In the genomic region with DNA sequence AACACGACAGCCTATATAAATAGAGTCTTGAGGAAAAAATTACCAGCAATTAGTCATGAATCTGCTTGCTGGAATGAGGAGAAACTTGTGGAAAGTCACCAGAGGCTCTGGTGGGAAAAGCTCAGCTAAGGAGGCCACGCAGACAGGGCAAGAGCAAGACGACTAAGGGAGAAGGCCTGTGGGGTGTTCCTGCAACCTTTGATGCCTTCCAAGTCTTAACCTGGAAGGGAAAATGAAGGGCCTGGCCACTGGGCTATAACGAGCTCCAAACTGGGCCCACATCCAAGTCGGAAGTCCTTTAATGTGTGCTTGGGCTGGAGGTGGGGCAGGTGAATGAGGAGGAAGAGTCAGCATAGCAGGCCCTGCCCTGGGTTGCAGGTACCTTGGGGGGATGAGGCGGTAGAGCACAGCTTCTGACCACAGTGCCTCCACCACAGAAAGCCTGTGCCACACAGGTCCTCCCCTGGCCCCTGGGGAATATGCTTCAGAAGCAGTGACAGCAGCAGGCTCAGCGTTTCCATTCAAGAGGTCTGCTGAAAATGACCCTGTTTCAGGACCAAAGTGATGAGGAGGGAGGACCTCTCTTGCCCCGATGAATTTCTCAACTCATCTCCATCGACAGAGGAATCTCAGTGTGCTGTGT, we compare ENCODE assay signal across 12 cellular contexts.
A peak's percentile ranks its signal among the peaks of the same experiment; 100 is the strongest.
DNase-seq lines count a peak whose midpoint lies in the region; ATAC-seq, FAIRE-seq and TF ChIP-seq lines count a peak whose summit lies in the region.
"Had no signal": no experiment of that assay in that cellular context is flagged by ENCODE, and none has a peak within 500 bp of the region (broad histone marks: within the 10 kb centered on the region; RNA-seq: fewer than 3 reads in every experiment).

No MANE protein-coding gene starts in this region.

- DNase-seq in DND-41 = peak; percentile 21
- DNase-seq in NCI-H1092 treated with DMSO at 0.1 percent for 48 hours (lab: John Stamatoyannopoulos, UW) = peak; percentile 68
- no peak for DNase-seq in GM12878 (ENCODE audit: low read depth, low spot score)
- DNase-seq in prostate gland (ENCODE audit: low spot score) = peak; percentile 47
- no peak for DNase-seq in H54 (ENCODE audit: insufficient read length, low spot score)
- DNase-seq in GM10248 (ENCODE audit: extremely low spot score) = no peak
- DNase-seq in HPDE6-E6E7 (ENCODE audit: extremely low spot score) = no peak
- no peak for DNase-seq in SIG-M5 treated with dmso at 0.1 percent for 504 hours (lab: John Stamatoyannopoulos, UW; ENCODE audit: unreplicated experiment)
- DNase-seq: activated CD4-positive, alpha-beta memory T cell treated with anti-CD3 and anti-CD28 coated beads for 36 hours; NCI-H2227 treated with DMSO at 0.1 percent for 48 hours; testis had no signal

- in situ Hi-C loops in GM12878 (cut with MboI) = no loop called here

- TF ChIP-seq CTCF in DND-41 (IDR thresholded peaks at IDR 0.05; ENCODE audit: borderline replicate concordance, extremely low read depth, low read length, poor library complexity, severe bottlenecking) = no peak
- no peak for TF ChIP-seq CTCF in GM12878 (IDR thresholded peaks at IDR 0.05 in 2 of 3, conservative IDR thresholded peaks at IDR 0.05 in 1 of 3; ENCODE audit: control insufficient read depth in 2 of 3, extremely low read depth in 1 of 3, insufficient read depth in 1 of 3, low read depth in 3 of 3, low read length in 3 of 3)
- TF ChIP-seq CTCF in prostate gland (IDR thresholded peaks at IDR 0.05) = no peak
- TF ChIP-seq CTCF in GM10248 (IDR thresholded peaks at IDR 0.05; ENCODE audit: control extremely low read depth, extremely low read depth, low read depth, missing control alignments) = no peak

- TF ChIP-seq EP300 in GM12878 (IDR thresholded peaks at IDR 0.05; ENCODE audit: borderline replicate concordance in 1 of 2, control insufficient read depth in 1 of 2, low read depth in 2 of 2, low read length in 2 of 2) = no peak

- POLR2A ChIA-PET in GM12878 (lab: Charles Lee) = no interaction called here
- POLR2A ChIA-PET in GM10248 (lab: Yijun Ruan, JAX) = no interaction called here

- H3K27me3 ChIP-seq in DND-41 (ENCODE audit: insufficient read depth, low read length, poor library complexity) (no peaks in the 10 kb centered on the region), GM12878 (replicated peaks in 1 of 2; ENCODE audit: control insufficient read depth in 2 of 2, insufficient read depth in 2 of 2, low read length in 1 of 2) (no peaks in the 10 kb centered on the region), prostate gland (replicated peaks; ENCODE audit: insufficient read depth) (no peaks in the 10 kb centered on the region)
- H3K27me3 ChIP-seq: heart right ventricle, testis had no signal

- no peak for FAIRE-seq in GM12878 (lab: Jason Lieb, UNC)
- FAIRE-seq in H54 (lab: Jason Lieb, UNC) = no peak

- ATAC-seq in DND-41 (ENCODE audit: insufficient read depth, low read depth) = peak; percentile 62
- ATAC-seq in GM12878 = peak; percentile 22; the same call in 1 of the 3 replicates

- 84% methylated on average over 9 of the region's 9 CpGs for WGBS in GM12878 (ENCODE audit: insufficient coverage, insufficient replicate concordance, low lambda C conversion rate, missing lambda C conversion rate)
- WGBS in prostate gland = 68% methylated on average over 9 of the region's 9 CpGs

- no peak for TF ChIP-seq POLR2A in GM12878 (IDR thresholded peaks at IDR 0.05; ENCODE audit: low read depth, low read length)
- no peak for TF ChIP-seq POLR2A in prostate gland (IDR thresholded peaks at IDR 0.05)
- no peak for TF ChIP-seq POLR2A in H54 (IDR thresholded peaks at IDR 0.05; ENCODE audit: low read depth, low read length)

- H3K4me2 ChIP-seq in DND-41 (ENCODE audit: insufficient read depth, low read length) (no peak overlapping the region), GM12878 (ENCODE audit: control insufficient read depth, insufficient read depth) (no peak overlapping the region)

- H4K20me1 ChIP-seq in DND-41 (ENCODE audit: insufficient read depth, low read length) = no peaks in the 10 kb centered on the region
- no peaks in the 10 kb centered on the region for H4K20me1 ChIP-seq in GM12878 (ENCODE audit: control insufficient read depth, insufficient read depth)

- BruUV-seq in GM12878 (replicated peaks; lab: Mats Ljungman, UMichigan) = no TSS peak

- intact Hi-C loops in GM12878 (cut with micrococcal nuclease; ENCODE audit: unreplicated experiment) (no loop called here), prostate gland (cut with DNase I) (no loop called here)

- TF ChIP-seq RAD21 in GM12878 (IDR thresholded peaks at IDR 0.05; ENCODE audit: insufficient read depth, low read depth, low read length) = no peak

- H3K4me3 ChIP-seq in DND-41 (ENCODE audit: low read depth in 1 of 2, low read length in 2 of 2) (no peak overlapping the region), GM12878 (no peak overlapping the region), prostate gland (no peak overlapping the region)
- H3K4me3 ChIP-seq: heart right ventricle, testis had no signal

- CTCF ChIA-PET in GM12878 (lab: Yijun Ruan, JAX) = no interaction called here
- CTCF ChIA-PET in GM10248 (lab: Yijun Ruan, JAX) = interaction anchor here (1.3 to 2.4 kb wide), 2 partner anchors 13 to 112 kb away, joined by 3 to 8 read pairs; no protein-coding TSS in a partner anchor

- H3K4me1 ChIP-seq in DND-41 (ENCODE audit: insufficient read depth, low read length) (no peaks in the 10 kb centered on the region), GM12878 (ENCODE audit: control insufficient read depth, insufficient read depth, low read length) (no peaks in the 10 kb centered on the region), prostate gland (replicated peaks) (peaks cover 3% of the 10 kb centered on the region)

- H3K27ac ChIP-seq in DND-41 (ENCODE audit: low read length) (no peak overlapping the region), GM12878 (ENCODE audit: control insufficient read depth, insufficient read depth) (no peak overlapping the region), prostate gland (no peak overlapping the region)
- H3K27ac ChIP-seq: testis had no signal

- RAD21 ChIA-PET in GM12878 (lab: Charles Lee; ENCODE audit: unreplicated experiment) = no interaction called here

- H3K9ac ChIP-seq in DND-41 (ENCODE audit: low read depth, low read length) = no peak overlapping the region
- H3K9ac ChIP-seq in GM12878 (ENCODE audit: control insufficient read depth, insufficient read depth, low read length) = no peak overlapping the region

- H2AFZ ChIP-seq in DND-41 (ENCODE audit: low read depth, low read length) (no peak overlapping the region), GM12878 (ENCODE audit: control insufficient read depth, low read depth, low read length) (no peak overlapping the region)

- no peaks in the 10 kb centered on the region for H3K9me3 ChIP-seq in DND-41 (ENCODE audit: insufficient read depth, low read length, severe bottlenecking)
- H3K9me3 ChIP-seq in GM12878 (replicated peaks; ENCODE audit: control insufficient read depth, insufficient read depth, low read length) = no peaks in the 10 kb centered on the region
- H3K9me3 ChIP-seq in prostate gland = no peaks in the 10 kb centered on the region
- H3K9me3 ChIP-seq: heart right ventricle, testis had no signal

- no peaks in the 10 kb centered on the region for H3K36me3 ChIP-seq in DND-41 (ENCODE audit: insufficient read depth, low read length)
- peaks cover 0 to 6% of the 10 kb centered on the region in 2 experiments; a peak in 1 of 4 replicates for H3K36me3 ChIP-seq in GM12878 (ENCODE audit: control insufficient read depth in 2 of 2, insufficient read depth in 2 of 2, low read length in 1 of 2)
- no peaks in the 10 kb centered on the region for H3K36me3 ChIP-seq in prostate gland
- H3K36me3 ChIP-seq: heart right ventricle had no signal

- H3K79me2 ChIP-seq in DND-41 (ENCODE audit: insufficient read depth, low read length) = no peaks in the 10 kb centered on the region
- no peaks in the 10 kb centered on the region for H3K79me2 ChIP-seq in GM12878 (ENCODE audit: control insufficient read depth, insufficient read depth, low read length)

- SMC1A ChIA-PET in GM12878 (lab: Charles Lee; ENCODE audit: uncharacterized antibody, unreplicated experiment) = interaction anchor here (2.3 kb wide), 1 partner anchor 8 kb away, joined by 8 read pairs; no protein-coding TSS in a partner anchor

TF ChIP-seq in GM12878, 131 proteins besides CTCF, POLR2A, EP300 and RAD21 (continues in another document):
- TF ChIP-seq SP1 (IDR thresholded peaks at IDR 0.05; ENCODE audit: low read depth, low read length) = no peak
- TF ChIP-seq GATAD2B (conservative IDR thresholded peaks at IDR 0.05; ENCODE audit: low read depth) = no peak
- TF ChIP-seq, protein P1, sequence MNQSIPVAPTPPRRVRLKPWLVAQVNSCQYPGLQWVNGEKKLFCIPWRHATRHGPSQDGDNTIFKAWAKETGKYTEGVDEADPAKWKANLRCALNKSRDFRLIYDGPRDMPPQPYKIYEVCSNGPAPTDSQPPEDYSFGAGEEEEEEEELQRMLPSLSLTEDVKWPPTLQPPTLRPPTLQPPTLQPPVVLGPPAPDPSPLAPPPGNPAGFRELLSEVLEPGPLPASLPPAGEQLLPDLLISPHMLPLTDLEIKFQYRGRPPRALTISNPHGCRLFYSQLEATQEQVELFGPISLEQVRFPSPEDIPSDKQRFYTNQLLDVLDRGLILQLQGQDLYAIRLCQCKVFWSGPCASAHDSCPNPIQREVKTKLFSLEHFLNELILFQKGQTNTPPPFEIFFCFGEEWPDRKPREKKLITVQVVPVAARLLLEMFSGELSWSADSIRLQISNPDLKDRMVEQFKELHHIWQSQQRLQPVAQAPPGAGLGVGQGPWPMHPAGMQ (IDR thresholded peaks at IDR 0.05; ENCODE audit: borderline replicate concordance) = no peak
- TF ChIP-seq RUNX3 (IDR thresholded peaks at IDR 0.05; ENCODE audit: low read length) = no peak
- TF ChIP-seq, protein P2, sequence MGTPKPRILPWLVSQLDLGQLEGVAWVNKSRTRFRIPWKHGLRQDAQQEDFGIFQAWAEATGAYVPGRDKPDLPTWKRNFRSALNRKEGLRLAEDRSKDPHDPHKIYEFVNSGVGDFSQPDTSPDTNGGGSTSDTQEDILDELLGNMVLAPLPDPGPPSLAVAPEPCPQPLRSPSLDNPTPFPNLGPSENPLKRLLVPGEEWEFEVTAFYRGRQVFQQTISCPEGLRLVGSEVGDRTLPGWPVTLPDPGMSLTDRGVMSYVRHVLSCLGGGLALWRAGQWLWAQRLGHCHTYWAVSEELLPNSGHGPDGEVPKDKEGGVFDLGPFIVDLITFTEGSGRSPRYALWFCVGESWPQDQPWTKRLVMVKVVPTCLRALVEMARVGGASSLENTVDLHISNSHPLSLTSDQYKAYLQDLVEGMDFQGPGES (IDR thresholded peaks at IDR 0.05) = no peak
- TF ChIP-seq FOXK2 (IDR thresholded peaks at IDR 0.05) = no peak
- no peak for TF ChIP-seq TAF1 (IDR thresholded peaks at IDR 0.05; ENCODE audit: borderline replicate concordance, low read depth, low read length)
- TF ChIP-seq MXI1 (IDR thresholded peaks at IDR 0.05; ENCODE audit: low read depth, low read length) = no peak

Comparison
In these comparisons a context has a peak if more than half of its experiments do, and no peak if none do; other contexts are left out.
1. DNase-seq: peak in DND-41 (single experiment), NCI-H1092 treated with DMSO at 0.1 percent for 48 hours (single experiment) and prostate gland (single experiment); none in GM12878 (single experiment), H54 (single experiment), GM10248 (single experiment), HPDE6-E6E7 (single experiment) and SIG-M5 treated with dmso at 0.1 percent for 504 hours (single experiment).